In the genomic region with DNA sequence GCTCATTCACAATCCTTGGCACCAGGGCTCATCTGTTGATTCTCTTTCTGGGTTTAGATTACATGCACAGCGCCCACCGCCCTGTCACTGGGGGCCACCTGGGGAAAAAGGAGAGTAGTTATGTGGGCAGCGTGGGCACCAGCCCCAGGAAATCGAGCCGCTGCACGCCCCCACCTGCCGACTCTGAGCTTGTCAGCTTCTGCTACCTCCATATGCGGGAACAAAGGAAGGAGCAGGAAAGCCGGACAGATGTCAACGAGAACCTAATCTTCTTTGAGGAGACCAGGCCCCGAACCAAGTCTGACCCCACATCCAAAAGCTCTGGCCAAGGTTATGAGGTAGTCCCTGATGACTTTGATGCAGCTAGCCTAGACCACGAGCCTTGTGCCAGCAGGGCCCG, we compare ENCODE assay signal across 17 cellular contexts. TPM values are rescaled to one million over a fixed set of nuclear protein-coding genes. Genes with fewer than 3 reads are reported as not detected.
DNase-seq lines count a peak whose midpoint lies in the region; ATAC-seq and TF ChIP-seq lines count a peak whose summit lies in the region.
"Had no signal": no experiment of that assay in that cellular context is flagged by ENCODE, and none has a peak within 500 bp of the region (broad histone marks: within the 10 kb centered on the region; RNA-seq: fewer than 3 reads in every experiment).

No MANE protein-coding gene starts in this region.

- H3K9me2 ChIP-seq in PC-9 (ENCODE audit: insufficient read depth) = no peaks in the 10 kb centered on the region

- no peaks in the 10 kb centered on the region for H3K4me1 ChIP-seq in HEK293 (ENCODE audit: control insufficient read depth, insufficient read depth, low read length)
- peaks cover 23% of the 10 kb centered on the region for H3K4me1 ChIP-seq in PC-9 (replicated peaks; ENCODE audit: insufficient read depth)
- H3K4me1 ChIP-seq in testis = no peaks in the 10 kb centered on the region
- H3K4me1 ChIP-seq in right lobe of liver = no peaks in the 10 kb centered on the region
- H3K4me1 ChIP-seq: BLaER1, Caco-2 had no signal

- 95 to 96% methylated on average over 9 to 13 of the region's 13 CpGs for WGBS in testis, 2 donors
- 100% methylated on average over 1 of the region's 13 CpGs for WGBS in right lobe of liver (ENCODE audit: insufficient coverage, low coverage, low lambda C conversion rate, missing lambda C conversion rate)

- peak overlapping the region; percentile 50 for H3K4me2 ChIP-seq in PC-9
- H3K4me2 ChIP-seq: BLaER1 had no signal

- H3K27ac ChIP-seq in HEK293 (ENCODE audit: extremely low read depth, low read depth, low read length) (no peak overlapping the region), PC-9 (peak overlapping the region; percentile 18; the same call in 1 of the 2 replicates), testis (no peak overlapping the region), right lobe of liver (no peak overlapping the region)
- H3K27ac ChIP-seq: BLaER1, C4-2B had no signal

- peaks cover 6% of the 10 kb centered on the region for H3K9me3 Mint-ChIP-seq in type B pancreatic cell
- H3K9me3 Mint-ChIP-seq: CD4-positive, CD25-positive, alpha-beta regulatory T cell; CD8-positive, alpha-beta T cell had no signal

- H3F3A ChIP-seq in PC-9 (ENCODE audit: insufficient read depth, low read depth) = peaks cover 15% of the 10 kb centered on the region

- no peak overlapping the region for H3K4me3 Mint-ChIP-seq in type B pancreatic cell
- H3K4me3 Mint-ChIP-seq: B cell; CD4-positive, CD25-positive, alpha-beta regulatory T cell; CD8-positive, alpha-beta T cell had no signal

- peak overlapping the region; percentile 19 for H3K27ac Mint-ChIP-seq in type B pancreatic cell
- H3K27ac Mint-ChIP-seq: B cell; CD4-positive, CD25-positive, alpha-beta regulatory T cell; CD8-positive, alpha-beta T cell had no signal

- intact Hi-C loops in PC-9 (cut with micrococcal nuclease; ENCODE audit: unreplicated experiment) (loop anchor here (2.0 kb wide), 1 partner anchor 32 kb away; a partner anchor contains a TSS), testis (cut with DNase I; ENCODE audit: low total_unique reads) (no loop called here), right lobe of liver (cut with DNase I) (no loop called here)

- no peaks in the 10 kb centered on the region for H3K79me2 ChIP-seq in PC-9 (ENCODE audit: low read depth)

- H2AFZ ChIP-seq in PC-9 = no peak overlapping the region

- no peaks in the 10 kb centered on the region for H3K36me3 Mint-ChIP-seq in type B pancreatic cell
- H3K36me3 Mint-ChIP-seq: CD4-positive, CD25-positive, alpha-beta regulatory T cell; CD8-positive, alpha-beta T cell had no signal

- H3K27me3 ChIP-seq in PC-9 (ENCODE audit: insufficient read depth, low read depth) (no peaks in the 10 kb centered on the region), testis (no peaks in the 10 kb centered on the region), right lobe of liver (no peaks in the 10 kb centered on the region)

- POLR2A ChIA-PET in HEK293 (lab: Yijun Ruan, JAX) (no interaction called here), PC-9 (lab: Charles Lee; ENCODE audit: unreplicated experiment) (interaction anchor here (0.7 kb wide), 1 partner anchor 72 kb away, joined by 3 read pairs; no protein-coding TSS in a partner anchor)

- no peaks in the 10 kb centered on the region for H4K20me1 ChIP-seq in PC-9 (ENCODE audit: insufficient read depth)
- H4K20me1 ChIP-seq: BLaER1 had no signal

- CTCF ChIA-PET in HEK293 (lab: Yijun Ruan, JAX) (interaction anchor here (0.6 kb wide), 2 partner anchors 190 to 1565 kb away, joined by 3 read pairs; no protein-coding TSS in a partner anchor), PC-9 (lab: Charles Lee) (no interaction called here)

- TF ChIP-seq POLR2A in testis (IDR thresholded peaks at IDR 0.05) (no peak), right lobe of liver (IDR thresholded peaks at IDR 0.05) (no peak)

- H3K36me3 ChIP-seq in HEK293 (ENCODE audit: control insufficient read depth in 2 of 2, insufficient read depth in 1 of 2, low read length in 2 of 2) (no peaks in the 10 kb centered on the region), PC-9 (ENCODE audit: low read depth) (no peaks in the 10 kb centered on the region), testis (ENCODE audit: low read depth, missing control alignments) (no peaks in the 10 kb centered on the region), right lobe of liver (no peaks in the 10 kb centered on the region)
- H3K36me3 ChIP-seq: BLaER1, HAP-1 had no signal

- no peak for ATAC-seq in right lobe of liver
- ATAC-seq: CD8-positive, alpha-beta T cell had no signal

- DNase-seq in PC-9 (no peak), mesenteric fat pad (ENCODE audit: low spot score) (peak; percentile 81), type B pancreatic cell (ENCODE audit: extremely low spot score, unreplicated experiment) (no peak), testis (no peak), AG08396 (ENCODE audit: low spot score) (no peak), right lobe of liver (no peak)
- DNase-seq: Caco-2; CD4-positive, CD25-positive, alpha-beta regulatory T cell; CD8-positive, alpha-beta T cell; DMS153; DND-41; GOT3 had no signal

- BruUV-seq in PC-9 (replicated peaks; lab: Mats Ljungman, UMichigan) = no TSS peak

- H3K4me3 ChIP-seq in HEK293 (ENCODE audit: low read depth, low read length) (no peak overlapping the region), PC-9 (no peak overlapping the region), testis (no peak overlapping the region), right lobe of liver (no peak overlapping the region)
- H3K4me3 ChIP-seq: BLaER1, HAP-1 had no signal

- H3K9me3 ChIP-seq in HEK293 (ENCODE audit: control insufficient read depth, insufficient read depth, low read depth, low read length) (no peaks in the 10 kb centered on the region), PC-9 (ENCODE audit: insufficient read depth, low read depth) (no peaks in the 10 kb centered on the region), testis (no peaks in the 10 kb centered on the region), right lobe of liver (no peaks in the 10 kb centered on the region)
- H3K9me3 ChIP-seq: BLaER1, Caco-2 had no signal

- TF ChIP-seq CTCF in HEK293 (tag by site-specific recombination; IDR thresholded peaks at IDR 0.05) = no peak
- TF ChIP-seq CTCF in PC-9 (conservative IDR thresholded peaks at IDR 0.05) = no peak
- TF ChIP-seq CTCF in type B pancreatic cell (conservative IDR thresholded peaks at IDR 0.05) = no peak
- no peak for TF ChIP-seq CTCF in testis (IDR thresholded peaks at IDR 0.05)
- TF ChIP-seq CTCF in right lobe of liver (IDR thresholded peaks at IDR 0.05) = no peak

- no peaks in the 10 kb centered on the region for H3K4me1 Mint-ChIP-seq in type B pancreatic cell (ENCODE audit: unreplicated experiment)
- H3K4me1 Mint-ChIP-seq: B cell; CD4-positive, CD25-positive, alpha-beta regulatory T cell had no signal

- H3K27me3 Mint-ChIP-seq in type B pancreatic cell = no peaks in the 10 kb centered on the region
- H3K27me3 Mint-ChIP-seq: B cell had no signal

TF ChIP-seq in HEK293, 187 proteins besides CTCF, POLR2A, EP300 and RAD21:
- no peak for TF ChIP-seq ZXDB (tag by site-specific recombination; IDR thresholded peaks at IDR 0.05)
- TF ChIP-seq EGR2 (tag by site-specific recombination; IDR thresholded peaks at IDR 0.05; ENCODE audit: low read depth) = peak; percentile 45
TF ChIP-seq in HEK293: peak in this region for 1.

RNA-seq across cellular contexts. Expression of a gene that starts 31.0 kb away (rescaled TPM):
- 67.4 and 67.9 TPM in 2 replicates for total RNA-seq in PC-9 (2021)
- total RNA-seq in mesenteric fat pad = 27.6 TPM
- total RNA-seq in type B pancreatic cell (ENCODE audit: low replicate concordance) = 22.6 and 45.1 TPM in 2 replicates
- 10 to 100 TPM; 38.7 to 39.3 TPM for total RNA-seq in testis
- polyA plus RNA-seq in testis (ENCODE audit: insufficient read depth, low read depth, low replicate concordance) = 32.7 TPM
- total RNA-seq in right lobe of liver = 10 to 100 TPM; 23.8 to 38.6 (median 26.0) TPM
